In the genomic region with DNA sequence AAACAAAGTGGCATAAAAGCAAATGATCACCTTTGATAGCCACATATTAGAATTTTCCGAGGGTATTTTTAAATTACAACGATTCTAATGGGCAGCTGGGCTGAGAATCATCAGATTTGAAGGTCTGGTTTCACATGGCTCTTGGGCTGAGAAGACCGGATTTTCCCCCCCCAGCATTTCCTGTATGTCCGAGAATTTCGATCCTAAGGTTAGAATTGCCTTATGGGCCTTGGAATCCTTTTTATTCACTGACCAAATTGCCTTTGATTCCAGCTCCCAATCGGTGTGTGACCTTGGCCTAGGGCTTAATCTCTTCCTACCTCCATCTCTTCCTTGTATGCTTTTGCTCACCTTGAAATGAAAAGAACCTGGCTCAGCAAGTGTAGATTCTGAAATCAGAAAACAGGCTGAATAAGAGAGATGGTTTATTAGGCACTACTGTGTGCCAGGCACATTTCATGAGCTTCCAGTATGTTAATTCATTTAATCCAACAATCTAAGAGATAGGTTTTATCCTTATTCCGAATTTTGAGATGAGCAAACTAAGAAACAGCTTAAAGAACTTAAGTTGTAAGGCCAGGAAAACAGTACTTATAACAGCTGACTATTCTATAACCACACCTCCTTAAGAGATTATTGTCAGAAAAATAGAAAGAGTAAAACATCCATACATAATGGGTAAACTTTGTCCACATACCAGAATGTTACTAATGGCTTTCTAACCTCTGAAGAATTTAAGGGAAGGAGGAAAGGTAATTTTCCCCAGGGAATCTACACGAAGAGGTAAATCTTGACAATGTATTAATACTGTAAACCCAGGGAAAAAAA, we compare ENCODE assay signal across 1 cellular context.
TF ChIP-seq lines count a peak whose summit lies in the region.

No MANE protein-coding gene starts in this region.

TF ChIP-seq in liver, 16 proteins besides CTCF, POLR2A, EP300 and RAD21 (continued from another document):
- no peak for TF ChIP-seq FOXA2 (IDR thresholded peaks at IDR 0.05)
- no peak for TF ChIP-seq ATF3 (IDR thresholded peaks at IDR 0.05)
